Comparison of ENCODE assay signal across 18 cellular contexts in genomic region chr16:56647641-56648431, GRCh38. TPM values are rescaled to one million over a fixed set of nuclear protein-coding genes. Genes with fewer than 3 reads are reported as not detected.
DNase-seq lines count a peak whose midpoint lies in the region; ATAC-seq and TF ChIP-seq lines count a peak whose summit lies in the region.
"Had no signal": no experiment of that assay in that cellular context is flagged by ENCODE, and none has a peak within 500 bp of the region (broad histone marks: within the 10 kb centered on the region; RNA-seq: fewer than 3 reads in every experiment).

No MANE protein-coding gene starts in this region.

- H3K9me3 Mint-ChIP-seq in H9 (no peaks in the 10 kb centered on the region), endodermal cell (no peaks in the 10 kb centered on the region), HFFc6 (no peaks in the 10 kb centered on the region)

- H3K79me2 ChIP-seq in H9 (ENCODE audit: insufficient read depth, low read length) (no peaks in the 10 kb centered on the region), trophoblast cell (ENCODE audit: control insufficient read depth, insufficient read depth, low read length, poor library complexity) (no peaks in the 10 kb centered on the region)

- DNase-seq in H9, result peak; percentile 63
- DNase-seq in endodermal cell, result peak; percentile 78
- peak; percentile 91 for DNase-seq in left lobe of liver (ENCODE audit: low spot score)
- no peak for DNase-seq in trophoblast cell
- DNase-seq in NCI-H2029 (lab: John Stamatoyannopoulos, UW), result no peak
- no peak for DNase-seq in superior temporal gyrus (ENCODE audit: extremely low spot score)
- no peak for DNase-seq in HFFc6
- DNase-seq: C1 segment of cervical spinal cord, EL, KG1, NCI-H1092 treated with DMSO at 0.1 percent for 48 hours, NCI-H1694 treated with DMSO at 0.1 percent for 48 hours, NCI-H2171, NCI-H524, SHP77 treated with DMSO at 0.1 percent for 48 hours had no signal

- H3K4me1 ChIP-seq in H9 (ENCODE audit: insufficient read depth, low read length), result no peaks in the 10 kb centered on the region
- no peaks in the 10 kb centered on the region for H3K4me1 ChIP-seq in endodermal cell (ENCODE audit: control insufficient read depth, insufficient read depth, low read length)
- H3K4me1 ChIP-seq in trophoblast cell (ENCODE audit: control insufficient read depth in 1 of 2, insufficient read depth in 2 of 2, low read length in 2 of 2), result peaks cover 0 to 3% of the 10 kb centered on the region in 2 experiments

- no peak overlapping the region for H2AK5ac ChIP-seq in H9 (ENCODE audit: insufficient read length, low read length)
- no peak overlapping the region for H2AK5ac ChIP-seq in trophoblast cell (ENCODE audit: low read length)

- H3K27ac Mint-ChIP-seq in H9 (no peak overlapping the region), endodermal cell (no peak overlapping the region), HFFc6 (no peak overlapping the region)

- no peak overlapping the region for H2BK12ac ChIP-seq in H9 (ENCODE audit: insufficient read length, low read depth, low read length)
- no peak overlapping the region for H2BK12ac ChIP-seq in trophoblast cell (ENCODE audit: low read length)

- H3K9me3 ChIP-seq in H9 (ENCODE audit: control insufficient read depth, low read depth, low read length) (no peaks in the 10 kb centered on the region), endodermal cell (ENCODE audit: control insufficient read depth, low read length) (no peaks in the 10 kb centered on the region), trophoblast cell (ENCODE audit: insufficient read depth, low read depth, low read length) (peaks cover 2% of the 10 kb centered on the region)

- no peak overlapping the region for H3K4me3 ChIP-seq in endodermal cell (ENCODE audit: low read length)
- H3K4me3 ChIP-seq in trophoblast cell (ENCODE audit: low read depth, low read length), result peak overlapping the region; percentile 11

- H3K36me3 Mint-ChIP-seq in H9 (ENCODE audit: insufficient read depth in 1 of 3, low read depth in 3 of 3), result no peaks in the 10 kb centered on the region
- H3K36me3 Mint-ChIP-seq in endodermal cell (ENCODE audit: low read depth), result no peaks in the 10 kb centered on the region
- no peaks in the 10 kb centered on the region for H3K36me3 Mint-ChIP-seq in HFFc6 (ENCODE audit: low read depth)

- H2BK120ac ChIP-seq in H9 (ENCODE audit: low read depth, low read length, poor library complexity, severe bottlenecking) (no peak overlapping the region), trophoblast cell (ENCODE audit: insufficient read depth, low read length, poor library complexity) (no peak overlapping the region)

- H3K18ac ChIP-seq in H9 (ENCODE audit: insufficient read length, low read depth, low read length) (no peak overlapping the region), trophoblast cell (ENCODE audit: low read length) (no peak overlapping the region)

- H3T11ph ChIP-seq in H9 (ENCODE audit: low read length), result no peak overlapping the region

- H3K4ac ChIP-seq in H9 (ENCODE audit: low read depth, low read length), result no peak overlapping the region
- H3K4ac ChIP-seq in trophoblast cell (ENCODE audit: low read depth, low read length), result no peak overlapping the region

- H3K14ac ChIP-seq in H9 (ENCODE audit: insufficient read depth, low read length) (no peak overlapping the region), trophoblast cell (ENCODE audit: low read length) (no peak overlapping the region)

- H3K27me3 Mint-ChIP-seq in H9 (ENCODE audit: low read depth), result peaks cover 96% of the 10 kb centered on the region
- peaks cover 98% of the 10 kb centered on the region for H3K27me3 Mint-ChIP-seq in endodermal cell (ENCODE audit: insufficient read depth)
- H3K27me3 Mint-ChIP-seq in HFFc6 (ENCODE audit: insufficient read depth), result peaks cover 77% of the 10 kb centered on the region

- no peak overlapping the region for H2BK15ac ChIP-seq in H9 (ENCODE audit: low read depth, low read length)

- no peak overlapping the region; a peak in 1 of 5 replicates for H3K4me3 Mint-ChIP-seq in H9
- no peak overlapping the region for H3K4me3 Mint-ChIP-seq in endodermal cell
- no peak overlapping the region for H3K4me3 Mint-ChIP-seq in HFFc6

- H3K27me3 ChIP-seq in H9 (ENCODE audit: insufficient read depth, low read length) (peaks cover 43% of the 10 kb centered on the region; the same call in 1 of the 2 replicates), endodermal cell (ENCODE audit: control insufficient read depth, insufficient read depth, low read length, poor library complexity, severe bottlenecking) (peaks cover 100% of the 10 kb centered on the region), trophoblast cell (ENCODE audit: insufficient read depth, low read length) (peaks cover 45% of the 10 kb centered on the region)

- H3K4me2 ChIP-seq in H9 (ENCODE audit: insufficient read depth, insufficient read length, low read length), result peak overlapping the region; percentile 7
- H3K4me2 ChIP-seq in trophoblast cell (ENCODE audit: low read length), result no peak overlapping the region

- no peak overlapping the region for H2AFZ ChIP-seq in H9 (ENCODE audit: low read length)
- H2AFZ ChIP-seq in trophoblast cell (ENCODE audit: insufficient read depth, low read length, poor library complexity), result no peak overlapping the region

- no peak overlapping the region for H2BK20ac ChIP-seq in H9 (ENCODE audit: low read depth, low read length, poor library complexity, severe bottlenecking)

- H3K27ac ChIP-seq in H9 (ENCODE audit: insufficient read length, low read depth, low read length) (no peak overlapping the region), endodermal cell (ENCODE audit: low read depth, low read length) (no peak overlapping the region), trophoblast cell (ENCODE audit: low read depth, low read length) (no peak overlapping the region)

- H4K12ac ChIP-seq in trophoblast cell (ENCODE audit: low read depth, low read length), result no peak overlapping the region

- H4K20me1 ChIP-seq in H9 (ENCODE audit: control insufficient read depth, insufficient read depth, insufficient read length), result no peaks in the 10 kb centered on the region

- H3K56ac ChIP-seq in H9 (ENCODE audit: insufficient read length, low read depth, low read length), result no peak overlapping the region

- peak; percentile 37; the same call in 2 of the 3 replicates for TF ChIP-seq CTCF in H9 (conservative IDR thresholded peaks at IDR 0.05)
- TF ChIP-seq CTCF in endodermal cell (conservative IDR thresholded peaks at IDR 0.05), result peak; percentile 53
- TF ChIP-seq CTCF in HFFc6 (IDR thresholded peaks at IDR 0.05), result no peak

- H3K23me2 ChIP-seq in H9 (ENCODE audit: insufficient read length, low read depth, low read length, poor library complexity, severe bottlenecking), result no peaks in the 10 kb centered on the region

- H3K9ac ChIP-seq in H9 (ENCODE audit: extremely low read depth, insufficient read length, low read length), result no peak overlapping the region
- H3K9ac ChIP-seq in endodermal cell (ENCODE audit: extremely low read depth, low read length, poor library complexity, severe bottlenecking), result no peak overlapping the region
- peak overlapping the region; percentile 33 for H3K9ac ChIP-seq in trophoblast cell (ENCODE audit: low read length)

- H3K36me3 ChIP-seq in endodermal cell (ENCODE audit: control insufficient read depth, insufficient read depth, low read length) (no peaks in the 10 kb centered on the region), trophoblast cell (ENCODE audit: control insufficient read depth in 1 of 2, insufficient read depth in 2 of 2, low read length in 2 of 2) (no peaks in the 10 kb centered on the region)

- ATAC-seq in left lobe of liver (peak; percentile 76), GM21381 (IDR thresholded peaks at IDR 0.05; ENCODE audit: unreplicated experiment) (no peak)

- H3K79me1 ChIP-seq in H9 (ENCODE audit: insufficient read depth, low read depth, low read length, poor library complexity, severe bottlenecking) (no peaks in the 10 kb centered on the region), trophoblast cell (ENCODE audit: low read length) (no peaks in the 10 kb centered on the region)

- H3K23ac ChIP-seq in H9 (ENCODE audit: insufficient read length, low read depth, low read length) (no peak overlapping the region), trophoblast cell (ENCODE audit: low read length) (no peak overlapping the region)

- WGBS in H9 (ENCODE audit: extremely low coverage, insufficient read length, low lambda C conversion rate), result no CpG with 5 or more reads among the region's 33 CpGs
- 48 to 76% methylated on average over 15 to 33 of the region's 33 CpGs for WGBS in endodermal cell (ENCODE audit: insufficient coverage in 1 of 2, insufficient read length in 1 of 2), 2 experiments
- WGBS in trophoblast cell (ENCODE audit: extremely low coverage, insufficient coverage, insufficient read length), result no CpG with 5 or more reads among the region's 33 CpGs

- H3K4me1 Mint-ChIP-seq in H9 (peaks cover 13 to 24% of the 10 kb centered on the region in 2 experiments), endodermal cell (peaks cover 9% of the 10 kb centered on the region), HFFc6 (ENCODE audit: low read depth) (peaks cover 10% of the 10 kb centered on the region)

- H4K91ac ChIP-seq in H9 (ENCODE audit: insufficient read length, low read depth, low read length) (no peak overlapping the region), trophoblast cell (ENCODE audit: low read depth, low read length) (no peak overlapping the region)

- no peak overlapping the region for H4K5ac ChIP-seq in H9 (ENCODE audit: insufficient read length, low read depth, low read length)

- no peak overlapping the region for H4K8ac ChIP-seq in H9 (replicated peaks; ENCODE audit: insufficient read length, low read depth, low read length)
- H4K8ac ChIP-seq in trophoblast cell (ENCODE audit: low read depth, low read length), result no peak overlapping the region

- no peak overlapping the region for H2BK5ac ChIP-seq in H9 (ENCODE audit: insufficient read length, low read length)
- no peak overlapping the region for H2BK5ac ChIP-seq in trophoblast cell (ENCODE audit: low read depth, low read length, poor library complexity)

RNA-seq across cellular contexts. Expression of gene MT1B, which starts 3.9 kb away (rescaled TPM):
- not detected in 2 replicates for total RNA-seq in H9 (2021)
- not detected for total RNA-seq in endodermal cell
- polyA plus RNA-seq in endodermal cell (2013, experiment 1 of 2), result not detected
- not detected for polyA plus RNA-seq in endodermal cell (2013, experiment 2 of 2)
- 2.7 TPM for total RNA-seq in left lobe of liver
- not detected in 2 replicates for polyA plus RNA-seq in trophoblast cell (2013)
- not detected for total RNA-seq in HFFc6 (2021; fragmentation: NEBNext Ultra II Directional; extraction: Animal tissue kit (Norgen Biotek cat#: 25700))
- total RNA-seq: HT1080, MCF 10A had no signal

RNA-seq across cellular contexts. Expression of gene MT1A, which starts 9.4 kb away (rescaled TPM):
- total RNA-seq in H9 (2021) (0.68 TPM in 1 of 2 replicates, not detected in the other), endodermal cell (not detected), left lobe of liver (141 TPM)
- not detected for polyA plus RNA-seq in endodermal cell (2013, experiment 1 of 2)
- polyA plus RNA-seq in endodermal cell (2013, experiment 2 of 2), result not detected
- 0.33 and 0.39 TPM in 2 replicates for polyA plus RNA-seq in trophoblast cell (2013)
- total RNA-seq in HFFc6 (2021; fragmentation: NEBNext Ultra II Directional; extraction: Animal tissue kit (Norgen Biotek cat#: 25700)), result 1 to 10 TPM in 1 of 6 experiments, under 1 TPM in 1, not detected in 4; 0.50 to 1.5 TPM
- total RNA-seq: HT1080, MCF 10A had no signal

RNA-seq across cellular contexts. Expression of gene MT1F, which starts 9.9 kb away (rescaled TPM):
- 22.9 and 26.1 TPM in 2 replicates for total RNA-seq in H9 (2021)
- total RNA-seq in endodermal cell, result 1 to 10 TPM in 1 of 2 donors, not detected in 1; 3.4 TPM
- polyA plus RNA-seq in endodermal cell (2013, experiment 1 of 2), result 3.5 TPM
- 2.2 TPM for polyA plus RNA-seq in endodermal cell (2013, experiment 2 of 2)
- total RNA-seq in left lobe of liver, result 763 TPM
- 61.2 and 70.5 TPM in 2 replicates for polyA plus RNA-seq in trophoblast cell (2013)
- not detected for total RNA-seq in HFFc6 (2021; fragmentation: NEBNext Ultra II Directional; extraction: Animal tissue kit (Norgen Biotek cat#: 25700))
- total RNA-seq: HT1080 had no signal

RNA-seq across cellular contexts. Expression of gene MT1M, which starts 15.4 kb away (rescaled TPM):
- total RNA-seq in H9 (2021) (1.4 and 2.5 TPM in 2 replicates), endodermal cell (not detected), left lobe of liver (546 TPM)
- 0.78 TPM for polyA plus RNA-seq in endodermal cell (2013, experiment 1 of 2)
- polyA plus RNA-seq in endodermal cell (2013, experiment 2 of 2), result not detected
- 0.70 and 1.2 TPM in 2 replicates for polyA plus RNA-seq in trophoblast cell (2013)
- total RNA-seq in HFFc6 (2021; fragmentation: NEBNext Ultra II Directional; extraction: Animal tissue kit (Norgen Biotek cat#: 25700)), result under 1 TPM in 5 of 6 experiments, not detected in 1; 0.21 to 0.41 (median 0.28) TPM
- total RNA-seq: HT1080, MCF 10A had no signal

RNA-seq across cellular contexts. Expression of gene MT1G, which starts 20.0 kb away (rescaled TPM):
- total RNA-seq in H9 (2021), result 23.4 and 26.2 TPM in 2 replicates
- 1 to 10 TPM in 1 of 2 donors, not detected in 1; 7.8 TPM for total RNA-seq in endodermal cell
- polyA plus RNA-seq in endodermal cell (2013, experiment 1 of 2), result 10.4 TPM
- polyA plus RNA-seq in endodermal cell (2013, experiment 2 of 2), result 1.6 TPM
- 5,960 TPM for total RNA-seq in left lobe of liver
- polyA plus RNA-seq in trophoblast cell (2013), result 176 and 215 TPM in 2 replicates
- total RNA-seq in HFFc6 (2021; fragmentation: NEBNext Ultra II Directional; extraction: Animal tissue kit (Norgen Biotek cat#: 25700)), result under 1 TPM in 1 of 6 experiments, not detected in 5; 0.73 TPM
- total RNA-seq: MCF 10A had no signal

Comparison
In these comparisons a context has a peak if more than half of its experiments do, and no peak if none do; other contexts are left out.
1. DNase-seq: peak in H9 (single experiment), endodermal cell (single experiment) and left lobe of liver (single experiment); none in trophoblast cell (0 of 2), NCI-H2029 (single experiment), superior temporal gyrus (single experiment) and HFFc6 (single experiment).
2. RNA of gene MT1A, which starts 9.4 kb away (total RNA-seq): 141 TPM in left lobe of liver (single experiment); 0.50 to 1.5 TPM in HFFc6, 0.68 TPM in H9 and not detected in endodermal cell; every median in the first group is over 10 times any median in the second.
3. RNA of gene MT1F, which starts 9.9 kb away (total RNA-seq): 763 TPM in left lobe of liver (single experiment); 22.9 to 26.1 TPM in H9, 3.4 TPM in endodermal cell and not detected in HFFc6; every median in the first group is over 10 times any median in the second.